ENCODE assay signal across 2 cellular contexts in genomic region chr22:49103314-49104052, GRCh38.
TF ChIP-seq lines count a peak whose summit lies in the region.

No MANE protein-coding gene starts in this region.

TF ChIP-seq in SK-N-SH, 30 proteins besides CTCF, POLR2A, EP300 and RAD21 (continued from another document):
- no peak for TF ChIP-seq ZBTB33 (IDR thresholded peaks at IDR 0.05; ENCODE audit: borderline replicate concordance, low read depth)
TF ChIP-seq in SK-N-SH: peak in this region for 0.

TF ChIP-seq in SK-N-SH treated with all-trans-retinoic acid at 6 μM for 48 hours, 23 proteins besides CTCF, POLR2A, EP300 and RAD21 (continued from another document):
- TF ChIP-seq TSHZ2 (CRISPR knock-in tag; IDR thresholded peaks at IDR 0.05) (no peak), ZNF8 (CRISPR knock-in tag; IDR thresholded peaks at IDR 0.05) (no peak), RARB (CRISPR knock-in tag; IDR thresholded peaks at IDR 0.05) (no peak), ZNF565 (CRISPR knock-in tag; conservative IDR thresholded peaks at IDR 0.05; ENCODE audit: low read depth) (no peak), ZFP30 (CRISPR knock-in tag; IDR thresholded peaks at IDR 0.05) (no peak), TOX (CRISPR knock-in tag; IDR thresholded peaks at IDR 0.05; ENCODE audit: borderline replicate concordance) (no peak), ZNF70 (CRISPR knock-in tag; IDR thresholded peaks at IDR 0.05) (no peak), GLIS3 (CRISPR knock-in tag; IDR thresholded peaks at IDR 0.05) (no peak)
TF ChIP-seq in SK-N-SH treated with all-trans-retinoic acid at 6 μM for 48 hours: peak in this region for 0.
